8 cellular contexts compared by ENCODE assay signal in the genomic region with DNA sequence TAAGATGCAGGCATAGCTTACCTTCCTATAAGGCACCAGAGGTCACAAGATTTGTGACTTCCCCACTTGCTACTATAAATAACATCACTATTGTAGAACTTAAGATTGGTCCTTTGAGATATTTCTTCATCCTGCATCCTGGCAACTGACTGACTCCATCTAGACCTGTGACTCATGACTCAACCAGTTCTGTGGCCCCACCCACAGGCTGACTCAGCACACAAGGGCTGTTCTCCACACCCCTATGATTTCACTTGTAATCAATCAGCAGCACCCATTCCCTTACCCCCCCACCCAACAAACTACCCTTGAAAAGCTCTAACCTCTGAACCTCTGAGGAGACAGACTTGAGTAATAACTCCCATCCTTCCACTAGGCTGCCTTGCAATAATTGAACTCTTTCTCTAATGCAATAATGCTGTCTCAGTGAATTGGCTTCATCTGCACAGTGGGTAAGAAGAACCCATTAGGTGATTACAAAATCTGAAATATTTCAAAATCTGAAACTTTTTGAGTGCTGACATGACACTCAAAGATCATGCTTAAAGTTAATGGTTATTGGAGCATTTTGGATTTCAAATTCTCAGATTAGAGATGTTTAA.
A peak's percentile ranks its signal among the peaks of the same experiment; 100 is the strongest.
DNase-seq lines count a peak whose midpoint lies in the region; ATAC-seq and TF ChIP-seq lines count a peak whose summit lies in the region.

No MANE protein-coding gene starts in this region.

- TF ChIP-seq CTCF in foreskin keratinocyte (conservative IDR thresholded peaks at IDR 0.05): no peak

- H3K9me3 Mint-ChIP-seq in activated CD8-positive, alpha-beta memory T cell treated with anti-CD3 and anti-CD28 coated beads, Interleukin-2, amount 10 ng/mL, durations not matched to agents 7 days and 5 days (ENCODE audit: low read depth): peaks cover 13% of the 10 kb centered on the region
- H3K9me3 Mint-ChIP-seq in stimulated activated naive CD8-positive, alpha-beta T cell treated with anti-CD3 and anti-CD28 coated beads, Interleukin-15, amount 100 ng/mL, for 72 hours: peaks cover 15% of the 10 kb centered on the region in 2 donors

- CTCF ChIA-PET in activated CD8-positive, alpha-beta memory T cell treated with anti-CD3 and anti-CD28 coated beads, Interleukin-2, amount 10 ng/mL, durations not matched to agents 7 days and 5 days (lab: Charles Lee): no interaction called here

- DNase-seq in activated CD8-positive, alpha-beta memory T cell treated with anti-CD3 and anti-CD28 coated beads, Interleukin-2, amount 10 ng/mL, durations not matched to agents 7 days and 5 days: peak; percentile 63
- DNase-seq in activated CD8-positive, alpha-beta memory T cell treated with anti-CD3 and anti-CD28 coated beads for 24 hours: no peak
- peak; percentile 3 to 5 for DNase-seq in activated CD4-positive, alpha-beta T cell treated with anti-CD3 and anti-CD28 coated beads for 4 hours
- DNase-seq in foreskin keratinocyte (peak; percentile 69 to 86), NCI-H1930 (lab: John Stamatoyannopoulos, UW) (no peak)
- DNase-seq in stimulated activated naive CD8-positive, alpha-beta T cell treated with anti-CD3 and anti-CD28 coated beads, Interleukin-15, amount 100 ng/mL, for 72 hours: peak in 1 of 2 donors; percentile 39
- no peak for DNase-seq in effector CD4-positive, alpha-beta T cell

- no peaks in the 10 kb centered on the region for H3K27me3 ChIP-seq in foreskin keratinocyte

- peaks cover 16% of the 10 kb centered on the region for H3K36me3 Mint-ChIP-seq in activated CD8-positive, alpha-beta memory T cell treated with anti-CD3 and anti-CD28 coated beads, Interleukin-2, amount 10 ng/mL, durations not matched to agents 7 days and 5 days

- H3K27ac Mint-ChIP-seq in activated CD8-positive, alpha-beta memory T cell treated with anti-CD3 and anti-CD28 coated beads, Interleukin-2, amount 10 ng/mL, durations not matched to agents 7 days and 5 days: no peak overlapping the region
- H3K27ac Mint-ChIP-seq in stimulated activated naive CD8-positive, alpha-beta T cell treated with anti-CD3 and anti-CD28 coated beads, Interleukin-15, amount 100 ng/mL, for 72 hours: no peak overlapping the region

- peaks cover 7% of the 10 kb centered on the region for H3K4me1 Mint-ChIP-seq in activated CD8-positive, alpha-beta memory T cell treated with anti-CD3 and anti-CD28 coated beads, Interleukin-2, amount 10 ng/mL, durations not matched to agents 7 days and 5 days
- no peaks in the 10 kb centered on the region for H3K4me1 Mint-ChIP-seq in stimulated activated naive CD8-positive, alpha-beta T cell treated with anti-CD3 and anti-CD28 coated beads, Interleukin-15, amount 100 ng/mL, for 72 hours

- no peak overlapping the region for H3K27ac ChIP-seq in foreskin keratinocyte

- no peak overlapping the region for H3K4me3 Mint-ChIP-seq in activated CD8-positive, alpha-beta memory T cell treated with anti-CD3 and anti-CD28 coated beads, Interleukin-2, amount 10 ng/mL, durations not matched to agents 7 days and 5 days
- H3K4me3 Mint-ChIP-seq in stimulated activated naive CD8-positive, alpha-beta T cell treated with anti-CD3 and anti-CD28 coated beads, Interleukin-15, amount 100 ng/mL, for 72 hours: no peak overlapping the region

- ATAC-seq in activated CD8-positive, alpha-beta memory T cell treated with anti-CD3 and anti-CD28 coated beads, Interleukin-2, amount 10 ng/mL, durations not matched to agents 7 days and 5 days: peak; percentile 58
- peak; percentile 99 for ATAC-seq in foreskin keratinocyte
- peak; percentile 83 for ATAC-seq in stimulated activated naive CD8-positive, alpha-beta T cell treated with anti-CD3 and anti-CD28 coated beads, Interleukin-15, amount 100 ng/mL, for 72 hours
- no peak for ATAC-seq in GM21529 (IDR thresholded peaks at IDR 0.05; ENCODE audit: unreplicated experiment)

- peaks cover 1% of the 10 kb centered on the region for H3K4me1 ChIP-seq in foreskin keratinocyte

- no peaks in the 10 kb centered on the region for H3K27me3 Mint-ChIP-seq in activated CD8-positive, alpha-beta memory T cell treated with anti-CD3 and anti-CD28 coated beads, Interleukin-2, amount 10 ng/mL, durations not matched to agents 7 days and 5 days
- H3K27me3 Mint-ChIP-seq in stimulated activated naive CD8-positive, alpha-beta T cell treated with anti-CD3 and anti-CD28 coated beads, Interleukin-15, amount 100 ng/mL, for 72 hours: no peaks in the 10 kb centered on the region

Comparison
In these comparisons a context has a peak if more than half of its experiments do, and no peak if none do; other contexts are left out.
1. DNase-seq: peak in activated CD8-positive, alpha-beta memory T cell treated with anti-CD3 and anti-CD28 coated beads, Interleukin-2, amount 10 ng/mL, durations not matched to agents 7 days and 5 days (single experiment), activated CD4-positive, alpha-beta T cell treated with anti-CD3 and anti-CD28 coated beads for 4 hours (2 of 2) and foreskin keratinocyte (2 of 2); none in activated CD8-positive, alpha-beta memory T cell treated with anti-CD3 and anti-CD28 coated beads for 24 hours (single experiment), NCI-H1930 (0 of 2) and effector CD4-positive, alpha-beta T cell (single experiment).